8 cellular contexts compared by ENCODE assay signal in the genomic region with DNA sequence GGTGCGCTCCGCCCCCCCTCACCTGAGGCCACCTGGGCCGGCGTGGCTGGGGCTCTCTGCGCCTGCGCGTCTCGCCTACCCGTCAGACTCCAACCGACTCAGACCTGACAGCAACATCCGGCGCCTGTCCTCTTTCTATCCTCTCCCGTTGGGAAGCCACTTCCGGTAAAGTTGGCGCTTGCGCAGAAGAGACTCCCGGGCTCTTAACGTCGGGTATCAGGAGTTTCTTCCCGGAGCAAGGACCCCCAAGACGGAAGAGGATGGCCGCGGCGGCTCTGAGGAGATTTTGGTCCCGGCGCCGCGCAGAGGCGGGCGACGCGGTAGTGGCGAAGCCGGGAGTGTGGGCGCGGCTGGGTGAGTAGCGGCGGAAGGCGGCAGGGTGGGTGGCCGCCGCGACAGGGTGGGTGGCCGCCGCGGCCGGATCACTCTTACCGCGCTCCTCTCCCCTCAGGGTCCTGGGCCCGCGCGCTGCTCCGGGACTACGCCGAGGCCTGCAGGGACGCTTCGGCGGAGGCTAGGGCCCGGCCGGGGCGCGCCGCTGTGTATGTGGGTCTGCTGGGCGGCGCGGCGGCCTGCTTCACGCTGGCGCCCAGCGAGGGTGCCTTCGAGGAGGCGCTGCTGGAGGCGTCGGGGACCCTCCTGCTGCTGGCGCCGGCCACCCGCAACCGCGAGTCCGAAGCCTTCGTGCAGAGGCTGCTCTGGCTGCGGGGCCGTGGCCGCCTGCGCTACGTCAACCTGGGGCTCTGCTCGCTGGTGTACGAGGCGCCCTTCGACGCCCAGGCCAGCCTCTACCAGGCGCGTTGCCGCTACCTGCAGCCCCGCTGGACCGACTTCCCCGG. TPM values are rescaled to one million over a fixed set of nuclear protein-coding genes. Genes with fewer than 3 reads are reported as not detected.
DNase-seq lines count a peak whose midpoint lies in the region; ATAC-seq and TF ChIP-seq lines count a peak whose summit lies in the region.

A gene (plus strand): TSS at position 249 of the 839 bp plus-strand sequence. CDS start 12 bp downstream, at position 261.
A gene (minus strand): TSS at position 77 of the 839 bp plus-strand sequence. CDS start 229 bp downstream, outside the sequence.

- H3K4me3 Mint-ChIP-seq in IgD-negative memory B cell: peak within 1 kb of the TSS; percentile 88 to 98 (median 94)

- no peaks in the 10 kb centered on the region for H3K9me3 Mint-ChIP-seq in IgD-negative memory B cell

- DNase-seq in D341Med (ENCODE audit: low spot score) (peak; percentile 96), OCI-M2 (lab: John Stamatoyannopoulos, UW; ENCODE audit: unreplicated experiment) (peak; percentile 100), activated T-cell treated with anti-CD3 and anti-CD28 coated beads for 48 hours (ENCODE audit: low read depth) (peak; percentile 93), epithelial cell of proximal tubule (ENCODE audit: low read depth) (peak; percentile 80), mucosa of gallbladder (ENCODE audit: low spot score) (peak; percentile 98)
- DNase-seq in stimulated activated CD8-positive, alpha-beta memory T cell treated with anti-CD3 and anti-CD28 coated beads, Interleukin-4, amount 100 ng/mL, for 4 hours (ENCODE audit: low read depth in 2 of 2, low spot score in 1 of 2): peak; percentile 87 to 88

- peaks cover 0 to 12% (median 11%) of the 10 kb centered on the region in 3 donors for H3K4me1 Mint-ChIP-seq in IgD-negative memory B cell

- no peak for TF ChIP-seq CTCF in epithelial cell of proximal tubule (conservative IDR thresholded peaks at IDR 0.05; ENCODE audit: low read depth, low read length)

- H3K27ac Mint-ChIP-seq in IgD-negative memory B cell: peak within 1 kb of the TSS; percentile 78 to 89 (median 86)

- no peaks in the 10 kb centered on the region for H3K36me3 Mint-ChIP-seq in IgD-negative memory B cell

- peak; percentile 71 for ATAC-seq in GM21528 (IDR thresholded peaks at IDR 0.05; ENCODE audit: low FRiP score, unreplicated experiment)

- H3K27me3 Mint-ChIP-seq in IgD-negative memory B cell: no peaks in the 10 kb centered on the region

- peak within 1 kb of the TSS; percentile 92 for H3K4me3 ChIP-seq in epithelial cell of proximal tubule (ENCODE audit: low read depth, low read length)

RNA-seq across cellular contexts. Expression of the first gene that starts in this region (rescaled TPM):
- polyA plus RNA-seq in IgD-negative memory B cell: 31.1 TPM
- total RNA-seq in epithelial cell of proximal tubule (45.3 and 50.2 TPM in 2 replicates), mucosa of gallbladder (23.8 TPM)

RNA-seq across cellular contexts. Expression of the second gene that starts in this region (rescaled TPM):
- 10.2 TPM for polyA plus RNA-seq in IgD-negative memory B cell
- total RNA-seq in epithelial cell of proximal tubule: 48.5 and 56.7 TPM in 2 replicates
- total RNA-seq in mucosa of gallbladder: 76.8 TPM

Comparison
In these comparisons a context has a peak if more than half of its experiments do, and no peak if none do; other contexts are left out.
1. Peak in every context shown above with its lines: DNase-seq, ATAC-seq and H3K4me3 ChIP-seq.